In genomic region chr5:178163772-178164735, GRCh38 we compare ENCODE assay signal across 8 cellular contexts. TPM values are rescaled to one million over a fixed set of nuclear protein-coding genes. Genes with fewer than 3 reads are reported as not detected.
DNase-seq lines count a peak whose midpoint lies in the region; ATAC-seq, FAIRE-seq and TF ChIP-seq lines count a peak whose summit lies in the region.

No MANE protein-coding gene starts in this region.

- H2AFZ ChIP-seq in SU-DHL-6 (ENCODE audit: low read depth, low read length, severe bottlenecking), result peak overlapping the region; percentile 27

- no peaks in the 10 kb centered on the region for H3K9me3 ChIP-seq in SU-DHL-6 (ENCODE audit: insufficient read depth, low read length)
- H3K9me3 ChIP-seq in heart left ventricle, result no peaks in the 10 kb centered on the region
- no peaks in the 10 kb centered on the region for H3K9me3 ChIP-seq in prostate gland

- H3K4me1 Mint-ChIP-seq in activated naive CD8-positive, alpha-beta T cell treated with anti-CD3 and anti-CD28 coated beads for 36 hours, result peaks cover 7% of the 10 kb centered on the region

- H3K27ac Mint-ChIP-seq in activated naive CD8-positive, alpha-beta T cell treated with anti-CD3 and anti-CD28 coated beads for 36 hours, result no peak overlapping the region

- ATAC-seq in HG02678 (IDR thresholded peaks at IDR 0.05; ENCODE audit: unreplicated experiment), result peak; percentile 92
- peak; percentile 84 to 96 (median 96) for ATAC-seq in heart left ventricle

- no peaks in the 10 kb centered on the region for H3F3A ChIP-seq in SU-DHL-6 (ENCODE audit: insufficient read depth)

- no peaks in the 10 kb centered on the region for H3K9me2 ChIP-seq in SU-DHL-6 (replicated peaks; ENCODE audit: insufficient read depth, low read length)

- H4K20me1 ChIP-seq in SU-DHL-6 (ENCODE audit: low read depth, low read length), result no peaks in the 10 kb centered on the region

- FAIRE-seq in urothelium cell line (lab: Jason Lieb, UNC), result peak; percentile 42

- H3K4me3 ChIP-seq in SU-DHL-6 (ENCODE audit: insufficient read depth, low read length, poor library complexity, severe bottlenecking), result no peak overlapping the region
- H3K4me3 ChIP-seq in heart left ventricle, result peak overlapping the region in 7 of 12 donors; percentile 6 to 35 (median 33)
- no peak overlapping the region for H3K4me3 ChIP-seq in prostate gland

- no peaks in the 10 kb centered on the region for H3K36me3 ChIP-seq in SU-DHL-6 (ENCODE audit: low read length)
- H3K36me3 ChIP-seq in heart left ventricle, result no peaks in the 10 kb centered on the region
- no peaks in the 10 kb centered on the region for H3K36me3 ChIP-seq in prostate gland

- no peaks in the 10 kb centered on the region for H3K36me3 Mint-ChIP-seq in activated naive CD8-positive, alpha-beta T cell treated with anti-CD3 and anti-CD28 coated beads for 36 hours

- peak; percentile 40 for DNase-seq in NCI-H1417 treated with DMSO at 0.1 percent for 48 hours (lab: John Stamatoyannopoulos, UW)
- peak; percentile 90 for DNase-seq in activated naive CD8-positive, alpha-beta T cell treated with anti-CD3 and anti-CD28 coated beads for 36 hours
- DNase-seq in heart left ventricle, result peak; percentile 80 to 92 (median 82)
- peak; percentile 66 for DNase-seq in prostate gland (ENCODE audit: low spot score)
- peak; percentile 87 for DNase-seq in urothelium cell line (ENCODE audit: low spot score)

- H3K27ac ChIP-seq in SU-DHL-6 (ENCODE audit: low read depth, low read length) (no peak overlapping the region), heart left ventricle (no peak overlapping the region), prostate gland (no peak overlapping the region)

- no peaks in the 10 kb centered on the region for H3K79me2 ChIP-seq in SU-DHL-6 (ENCODE audit: insufficient read depth, low read length)

- no peak overlapping the region; the same call in 1 of the 2 replicates for H3K9ac ChIP-seq in SU-DHL-6 (ENCODE audit: low read length)

- TF ChIP-seq POLR2A in heart left ventricle (IDR thresholded peaks at IDR 0.05), result no peak
- TF ChIP-seq POLR2A in prostate gland (IDR thresholded peaks at IDR 0.05), result no peak

- 9 to 13% (median 11%) methylated on average over 23 to 33 of the region's 33 CpGs for WGBS in heart left ventricle, 4 donors
- WGBS in prostate gland, result 8% methylated on average over 33 of the region's 33 CpGs

- TF ChIP-seq CTCF in GM12873 (IDR thresholded peaks at IDR 0.05; ENCODE audit: insufficient read depth, low read depth, low read length, missing control alignments) (peak; percentile 100), SU-DHL-6 (IDR thresholded peaks at IDR 0.05; ENCODE audit: insufficient read depth, low read length, poor library complexity, severe bottlenecking) (peak; percentile 94), heart left ventricle (IDR thresholded peaks at IDR 0.05) (peak; percentile 96 to 100 (median 99)), prostate gland (IDR thresholded peaks at IDR 0.05) (peak; percentile 87 to 99 (median 93))

- H3K4me1 ChIP-seq in heart left ventricle (peaks cover 0 to 11% (median 5%) of the 10 kb centered on the region in 12 donors), prostate gland (replicated peaks) (no peaks in the 10 kb centered on the region)

- peaks cover 33% of the 10 kb centered on the region for H3K27me3 Mint-ChIP-seq in activated naive CD8-positive, alpha-beta T cell treated with anti-CD3 and anti-CD28 coated beads for 36 hours

- peak overlapping the region; percentile 37 for H3K4me3 Mint-ChIP-seq in activated naive CD8-positive, alpha-beta T cell treated with anti-CD3 and anti-CD28 coated beads for 36 hours

- intact Hi-C loops in heart left ventricle (cut with DNase I) (loop anchor here (1.0 to 2.0 kb wide), 4 partner anchors 87 to 89 kb away; no protein-coding TSS in a partner anchor), prostate gland (cut with DNase I) (loop anchor here (2.0 kb wide), 1 partner anchor 87 kb away; no protein-coding TSS in a partner anchor)

- H3K4me2 ChIP-seq in SU-DHL-6 (ENCODE audit: low read depth, low read length, poor library complexity, severe bottlenecking), result peak overlapping the region; percentile 28

- H3K27me3 ChIP-seq in SU-DHL-6 (ENCODE audit: low read length) (no peaks in the 10 kb centered on the region), heart left ventricle (peaks cover 6 to 35% (median 16%) of the 10 kb centered on the region in 9 donors), prostate gland (replicated peaks; ENCODE audit: insufficient read depth) (no peaks in the 10 kb centered on the region)

- H3K9me3 Mint-ChIP-seq in activated naive CD8-positive, alpha-beta T cell treated with anti-CD3 and anti-CD28 coated beads for 36 hours, result no peaks in the 10 kb centered on the region

RNA-seq across cellular contexts. Expression of gene NHP2, which starts 10.4 kb away (rescaled TPM):
- total RNA-seq in activated naive CD8-positive, alpha-beta T cell treated with anti-CD3 and anti-CD28 coated beads for 36 hours, result 100 to 1,000 TPM; 349 to 354 TPM
- total RNA-seq in heart left ventricle (100 to 1,000 TPM in 3 of 9 donors, 10 to 100 TPM in 6; 60.9 to 196 (median 75.2) TPM), prostate gland (100 to 1,000 TPM; 270 to 284 TPM)
- polyA plus RNA-seq in heart left ventricle, result 100 to 1,000 TPM in 1 of 2 donors, 10 to 100 TPM in 1; 92.0 to 320 TPM

RNA-seq across cellular contexts. Expression of gene GMCL2, which starts 23.1 kb away (rescaled TPM):
- total RNA-seq in activated naive CD8-positive, alpha-beta T cell treated with anti-CD3 and anti-CD28 coated beads for 36 hours, result not detected
- total RNA-seq in heart left ventricle (not detected), prostate gland (1 to 10 TPM in 1 of 2 donors, not detected in 1; 2.8 TPM)
- not detected for polyA plus RNA-seq in heart left ventricle

RNA-seq across cellular contexts. Expression of gene RMND5B, which starts 33.2 kb away (rescaled TPM):
- 10 to 100 TPM; 26.2 to 26.7 TPM for total RNA-seq in activated naive CD8-positive, alpha-beta T cell treated with anti-CD3 and anti-CD28 coated beads for 36 hours
- total RNA-seq in heart left ventricle (10 to 100 TPM; 26.4 to 42.2 (median 32.7) TPM), prostate gland (10 to 100 TPM; 33.7 to 39.1 TPM)
- 10 to 100 TPM; 29.9 to 40.4 TPM for polyA plus RNA-seq in heart left ventricle

RNA-seq across cellular contexts. Expression of gene HNRNPAB, which starts 40.3 kb away (rescaled TPM):
- 100 to 1,000 TPM; 599 to 600 TPM for total RNA-seq in activated naive CD8-positive, alpha-beta T cell treated with anti-CD3 and anti-CD28 coated beads for 36 hours
- 100 to 1,000 TPM in 3 of 9 donors, 10 to 100 TPM in 6; 64.2 to 139 (median 85.7) TPM for total RNA-seq in heart left ventricle
- 100 to 1,000 TPM; 109 to 150 TPM for polyA plus RNA-seq in heart left ventricle
- 100 to 1,000 TPM in 1 of 2 donors, 10 to 100 TPM in 1; 73.1 to 104 TPM for total RNA-seq in prostate gland

RNA-seq across cellular contexts. Expression of gene N4BP3, which starts 50.7 kb away (rescaled TPM):
- 10 to 100 TPM; 12.3 to 12.9 TPM for total RNA-seq in activated naive CD8-positive, alpha-beta T cell treated with anti-CD3 and anti-CD28 coated beads for 36 hours
- total RNA-seq in heart left ventricle (1 to 10 TPM; 1.9 to 6.6 (median 2.1) TPM), prostate gland (1 to 10 TPM; 2.3 to 4.7 TPM)
- polyA plus RNA-seq in heart left ventricle, result 1 to 10 TPM; 2.9 to 4.6 TPM

Comparison
In these comparisons a context has a peak if more than half of its experiments do, and no peak if none do; other contexts are left out.
1. DNase-seq: peak in every context shown above with its lines; median percentile 90 in activated naive CD8-positive, alpha-beta T cell treated with anti-CD3 and anti-CD28 coated beads for 36 hours; 87 in urothelium cell line; 82 in heart left ventricle; 66 in prostate gland; 40 in NCI-H1417 treated with DMSO at 0.1 percent for 48 hours.
2. H3K4me3 ChIP-seq: peak in heart left ventricle (7 of 12); none in SU-DHL-6 (single experiment) and prostate gland (0 of 2).
3. Peak in every context shown above with its lines, with median percentiles within 50 percentile points of each other: CTCF ChIP-seq.